ENCODE assay signal across 1 cellular context in the genomic region with DNA sequence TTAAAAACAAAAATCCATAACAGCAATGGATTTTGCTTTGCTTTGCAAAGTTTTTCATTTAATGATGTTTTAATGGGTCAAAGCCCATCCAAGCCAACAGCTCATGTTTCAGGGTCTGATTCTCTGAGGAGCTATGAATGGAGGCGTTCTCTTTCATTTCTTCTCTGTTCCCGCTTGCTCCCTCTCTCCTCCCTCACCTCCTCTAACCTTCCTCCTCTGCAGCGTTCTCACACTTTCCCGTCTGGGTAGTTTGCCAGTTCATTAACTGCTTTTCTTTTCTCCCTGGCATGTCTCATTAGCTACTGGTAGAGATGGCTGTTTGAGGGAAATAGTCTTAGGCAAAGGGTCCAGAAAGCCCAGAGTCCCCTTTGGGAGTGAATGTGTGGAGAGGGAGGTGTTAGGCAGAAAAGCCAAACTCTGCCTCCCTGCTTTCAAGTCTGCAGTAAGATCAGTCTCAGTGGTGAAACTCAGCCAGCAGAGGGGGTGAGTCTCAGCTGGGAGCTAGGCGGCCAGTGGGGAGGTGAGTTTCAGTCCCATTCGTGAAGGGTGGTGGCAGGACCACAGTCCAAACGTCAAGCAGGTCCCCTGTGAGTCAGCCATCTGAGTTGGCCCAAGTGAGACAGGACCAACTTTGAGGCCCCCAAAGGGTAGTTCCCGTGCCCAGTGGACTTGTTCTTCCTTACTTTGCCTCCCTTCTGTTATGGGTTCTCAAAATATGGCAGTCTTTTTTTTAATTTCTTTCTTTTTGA.
TF ChIP-seq lines count a peak whose summit lies in the region.

No MANE protein-coding gene starts in this region.

TF ChIP-seq in HEK293, 187 proteins besides CTCF, POLR2A, EP300 and RAD21:
- TF ChIP-seq, protein P1, sequence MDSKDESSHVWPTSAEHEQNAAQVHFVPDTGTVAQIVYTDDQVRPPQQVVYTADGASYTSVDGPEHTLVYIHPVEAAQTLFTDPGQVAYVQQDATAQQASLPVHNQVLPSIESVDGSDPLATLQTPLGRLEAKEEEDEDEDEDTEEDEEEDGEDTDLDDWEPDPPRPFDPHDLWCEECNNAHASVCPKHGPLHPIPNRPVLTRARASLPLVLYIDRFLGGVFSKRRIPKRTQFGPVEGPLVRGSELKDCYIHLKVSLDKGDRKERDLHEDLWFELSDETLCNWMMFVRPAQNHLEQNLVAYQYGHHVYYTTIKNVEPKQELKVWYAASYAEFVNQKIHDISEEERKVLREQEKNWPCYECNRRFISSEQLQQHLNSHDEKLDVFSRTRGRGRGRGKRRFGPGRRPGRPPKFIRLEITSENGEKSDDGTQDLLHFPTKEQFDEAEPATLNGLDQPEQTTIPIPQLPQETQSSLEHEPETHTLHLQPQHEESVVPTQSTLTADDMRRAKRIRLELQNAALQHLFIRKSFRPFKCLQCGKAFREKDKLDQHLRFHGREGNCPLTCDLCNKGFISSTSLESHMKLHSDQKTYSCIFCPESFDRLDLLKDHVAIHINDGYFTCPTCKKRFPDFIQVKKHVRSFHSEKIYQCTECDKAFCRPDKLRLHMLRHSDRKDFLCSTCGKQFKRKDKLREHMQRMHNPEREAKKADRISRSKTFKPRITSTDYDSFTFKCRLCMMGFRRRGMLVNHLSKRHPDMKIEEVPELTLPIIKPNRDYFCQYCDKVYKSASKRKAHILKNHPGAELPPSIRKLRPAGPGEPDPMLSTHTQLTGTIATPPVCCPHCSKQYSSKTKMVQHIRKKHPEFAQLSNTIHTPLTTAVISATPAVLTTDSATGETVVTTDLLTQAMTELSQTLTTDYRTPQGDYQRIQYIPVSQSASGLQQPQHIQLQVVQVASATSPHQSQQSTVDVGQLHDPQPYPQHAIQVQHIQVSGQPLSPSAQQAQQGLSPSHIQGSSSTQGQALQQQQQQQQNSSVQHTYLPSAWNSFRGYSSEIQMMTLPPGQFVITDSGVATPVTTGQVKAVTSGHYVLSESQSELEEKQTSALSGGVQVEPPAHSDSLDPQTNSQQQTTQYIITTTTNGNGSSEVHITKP (tag by site-specific recombination; IDR thresholded peaks at IDR 0.05), result 0 out of 2 replicates have a peak, but pooled peaks have one; percentile 13
- TF ChIP-seq WT1 (tag by site-specific recombination; IDR thresholded peaks at IDR 0.05) (0 out of 2 replicates have a peak, but pooled peaks have one; percentile 49), ZNF341 (tag by site-specific recombination; IDR thresholded peaks at IDR 0.05; ENCODE audit: low read depth) (peak; percentile 91), ZNF335 (tag by site-specific recombination; conservative IDR thresholded peaks at IDR 0.05) (peak; percentile 54), GLIS1 (tag by site-specific recombination; IDR thresholded peaks at IDR 0.05) (0 out of 2 replicates have a peak, but pooled peaks have one; percentile 11)
